15 cellular contexts compared by ENCODE assay signal in genomic region chr5:59923465-59923864, GRCh38. TPM values are rescaled to one million over a fixed set of nuclear protein-coding genes. Genes with fewer than 3 reads are reported as not detected.
DNase-seq lines count a peak whose midpoint lies in the region; FAIRE-seq and TF ChIP-seq lines count a peak whose summit lies in the region.
"Had no signal": no experiment of that assay in that cellular context is flagged by ENCODE, and none has a peak within 500 bp of the region (broad histone marks: within the 10 kb centered on the region; RNA-seq: fewer than 3 reads in every experiment).

No MANE protein-coding gene starts in this region.

- H3K36me3 ChIP-seq in endodermal cell (ENCODE audit: control insufficient read depth, insufficient read depth, low read length) (no peaks in the 10 kb centered on the region), neuronal stem cell (replicated peaks in 1 of 2; ENCODE audit: control insufficient read depth in 2 of 2, insufficient read depth in 2 of 2, low read length in 2 of 2) (no peaks in the 10 kb centered on the region)

- peak; percentile 0 for DNase-seq in NCI-H1694 treated with DMSO at 0.1 percent for 48 hours (lab: John Stamatoyannopoulos, UW)
- DNase-seq in NCI-H1694 (lab: John Stamatoyannopoulos, UW): no peak
- no peak for DNase-seq in LNCaP clone FGC (ENCODE audit: low read depth)
- DNase-seq in endodermal cell: peak; percentile 53
- DNase-seq in neuronal stem cell (ENCODE audit: low spot score): no peak
- no peak for DNase-seq in SKM-1 treated with dmso at 0.1 percent for 144 hours (lab: John Stamatoyannopoulos, UW; ENCODE audit: unreplicated experiment)
- no peak for DNase-seq in H54 (ENCODE audit: insufficient read length, low spot score)
- DNase-seq in islet precursor cell: no peak
- DNase-seq: NCI-H1048, T-helper 2 cell, trophoblast cell had no signal

- H3K79me1 ChIP-seq in neuronal stem cell (ENCODE audit: low read depth, low read length): no peaks in the 10 kb centered on the region

- no peak overlapping the region for H2BK12ac ChIP-seq in neuronal stem cell (ENCODE audit: low read length)

- no peak for TF ChIP-seq POLR2A in H54 (IDR thresholded peaks at IDR 0.05; ENCODE audit: low read depth, low read length)

- no peak overlapping the region for H2BK5ac ChIP-seq in neuronal stem cell (ENCODE audit: low read length)

- no peak overlapping the region for H3K14ac ChIP-seq in neuronal stem cell (ENCODE audit: low read length)

- H4K8ac ChIP-seq in neuronal stem cell (ENCODE audit: low read depth, low read length): no peak overlapping the region

- no peak overlapping the region for H3K4ac ChIP-seq in neuronal stem cell (ENCODE audit: low read length)

- no peak overlapping the region for H3K4me3 Mint-ChIP-seq in endodermal cell

- H3K9me3 ChIP-seq in endodermal cell (ENCODE audit: control insufficient read depth, low read length) (no peaks in the 10 kb centered on the region), neuronal stem cell (replicated peaks in 1 of 2; ENCODE audit: control insufficient read depth in 2 of 2, insufficient read depth in 1 of 2, low read depth in 1 of 2, low read length in 2 of 2) (no peaks in the 10 kb centered on the region)

- no peak overlapping the region for H2AK5ac ChIP-seq in neuronal stem cell (ENCODE audit: low read depth, low read length)

- H3K4me3 ChIP-seq in LNCaP clone FGC (ENCODE audit: low read depth, low read length) (no peak overlapping the region), endodermal cell (ENCODE audit: low read length) (no peak overlapping the region), neuronal stem cell (ENCODE audit: low read length in 2 of 2) (no peak overlapping the region)

- H3K27me3 Mint-ChIP-seq in endodermal cell (ENCODE audit: insufficient read depth): no peaks in the 10 kb centered on the region

- H3K27me3 ChIP-seq in endodermal cell (ENCODE audit: control insufficient read depth, insufficient read depth, low read length, poor library complexity, severe bottlenecking) (no peaks in the 10 kb centered on the region), neuronal stem cell (ENCODE audit: control insufficient read depth in 3 of 3, insufficient read depth in 3 of 3, low read depth in 1 of 3, low read length in 3 of 3) (no peaks in the 10 kb centered on the region)

- no peak overlapping the region for H3K4me2 ChIP-seq in neuronal stem cell (ENCODE audit: insufficient read depth, low read length, poor library complexity, severe bottlenecking)

- H3K9ac ChIP-seq in endodermal cell (ENCODE audit: extremely low read depth, low read length, poor library complexity, severe bottlenecking): no peak overlapping the region
- no peak overlapping the region for H3K9ac ChIP-seq in neuronal stem cell (ENCODE audit: low read depth, low read length, poor library complexity)

- no peak overlapping the region for H4K91ac ChIP-seq in neuronal stem cell (ENCODE audit: low read depth, low read length, poor library complexity)

- no peak overlapping the region for H3K27ac ChIP-seq in endodermal cell (ENCODE audit: low read depth, low read length)
- H3K27ac ChIP-seq in neuronal stem cell (replicated peaks; ENCODE audit: low read length): no peak overlapping the region

- 90 to 100% methylated on average over 1 to 3 of the region's 3 CpGs for WGBS in endodermal cell (ENCODE audit: insufficient coverage in 1 of 2, insufficient read length in 1 of 2), 2 experiments
- no CpG with 5 or more reads among the region's 3 CpGs for WGBS in neuronal stem cell (ENCODE audit: extremely low coverage in 2 of 2, insufficient read length in 2 of 2, insufficient replicate concordance in 1 of 2), 2 donors

- no peak overlapping the region for H2BK15ac ChIP-seq in neuronal stem cell (ENCODE audit: low read length)

- no peak overlapping the region for H3K27ac Mint-ChIP-seq in endodermal cell

- H3K4me1 Mint-ChIP-seq in endodermal cell: peaks cover 4% of the 10 kb centered on the region

- H2AFZ ChIP-seq in neuronal stem cell (ENCODE audit: low read length): no peak overlapping the region

- H3K23ac ChIP-seq in neuronal stem cell (ENCODE audit: low read depth, low read length, poor library complexity): no peak overlapping the region

- no peak overlapping the region for H2BK120ac ChIP-seq in neuronal stem cell (ENCODE audit: low read depth, low read length)

- no peak for FAIRE-seq in H54 (lab: Jason Lieb, UNC)
- FAIRE-seq: A204.1, endometrium, GM12891, GM19239 had no signal

- peak overlapping the region; percentile 31 for H3K18ac ChIP-seq in neuronal stem cell (ENCODE audit: low read length)

- H3K9me3 Mint-ChIP-seq in endodermal cell: no peaks in the 10 kb centered on the region

- no peaks in the 10 kb centered on the region for H3K4me1 ChIP-seq in endodermal cell (ENCODE audit: control insufficient read depth, insufficient read depth, low read length)
- H3K4me1 ChIP-seq in neuronal stem cell (ENCODE audit: control insufficient read depth in 2 of 2, insufficient read depth in 1 of 2, low read depth in 1 of 2, low read length in 2 of 2): peaks cover 0 to 3% of the 10 kb centered on the region in 2 donors

- H3K36me3 Mint-ChIP-seq in endodermal cell (ENCODE audit: low read depth): no peaks in the 10 kb centered on the region

- TF ChIP-seq CTCF in LNCaP clone FGC (IDR thresholded peaks at IDR 0.05; ENCODE audit: control insufficient read depth, extremely low read depth, insufficient read depth) (peak; percentile 34; the same call in 1 of the 2 replicates), endodermal cell (conservative IDR thresholded peaks at IDR 0.05) (peak; percentile 64)

RNA-seq across cellular contexts. Expression of gene PDE4D, which starts 29.9 kb away (rescaled TPM):
- 10 to 100 TPM in 1 of 2 donors, 1 to 10 TPM in 1; 9.2 to 11.4 TPM for total RNA-seq in endodermal cell
- polyA plus RNA-seq in endodermal cell (2013, experiment 1 of 2): 10.6 TPM
- 14.3 TPM for polyA plus RNA-seq in endodermal cell (2013, experiment 2 of 2)
- 1.4 TPM for polyA plus RNA-seq in neuronal stem cell (2013, experiment 1 of 2)
- 1.3 TPM for polyA plus RNA-seq in neuronal stem cell (2013, experiment 2 of 2)

Comparison
In these comparisons a context has a peak if more than half of its experiments do, and no peak if none do; other contexts are left out.
1. DNase-seq: peak in NCI-H1694 treated with DMSO at 0.1 percent for 48 hours (single experiment) and endodermal cell (single experiment); none in NCI-H1694 (single experiment), LNCaP clone FGC (single experiment), neuronal stem cell (single experiment), SKM-1 treated with dmso at 0.1 percent for 144 hours (single experiment), H54 (single experiment) and islet precursor cell (single experiment).